Comparison of ENCODE assay signal across 20 cellular contexts in the genomic region with DNA sequence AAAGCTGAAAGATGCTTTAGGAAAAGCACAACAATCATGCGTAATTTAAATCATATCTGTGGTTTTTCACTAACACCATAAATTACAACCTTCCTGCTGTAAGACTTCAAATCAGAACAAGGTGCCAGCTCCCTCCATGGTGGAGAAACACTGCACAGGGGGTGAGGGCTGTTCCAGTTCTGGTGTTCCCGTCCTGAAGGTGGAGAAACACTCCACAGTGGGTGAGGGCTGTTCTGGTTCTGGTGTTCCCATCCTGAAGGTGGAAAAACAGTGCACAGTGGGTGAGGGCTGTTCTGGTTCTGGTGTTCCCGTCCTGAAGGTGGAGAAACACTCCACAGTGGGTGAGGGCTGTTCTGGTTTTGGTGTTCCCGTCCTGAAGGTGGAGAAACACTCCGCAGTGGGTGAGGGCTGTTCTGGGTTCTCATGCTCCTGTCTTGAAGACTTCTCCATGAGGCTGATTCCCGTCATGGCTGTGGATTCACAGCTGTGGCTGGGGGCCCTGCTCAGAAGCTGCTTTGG. TPM values are rescaled to one million over a fixed set of nuclear protein-coding genes. Genes with fewer than 3 reads are reported as not detected.
"Had no signal": no experiment of that assay in that cellular context is flagged by ENCODE, and none has a peak within 500 bp of the region (broad histone marks: within the 10 kb centered on the region; RNA-seq: fewer than 3 reads in every experiment).

No MANE protein-coding gene starts in this region.

- DNase-seq: activated CD4-positive, alpha-beta T cell treated with anti-CD3 and anti-CD28 coated beads, Interleukin-2, amount 50 U/mL, for 48 hours; activated CD4-positive, CD25-positive, alpha-beta regulatory T cell treated with anti-CD3 and anti-CD28 coated beads, Interleukin-2, amount 50 U/mL, for 72 hours; activated gamma-delta T cell treated with Interleukin-2 at 50 U/mL for 16 hours; activated naive CD8-positive, alpha-beta T cell treated with anti-CD3 and anti-CD28 coated beads for 36 hours; activated T-cell treated with anti-CD3 and anti-CD28 coated beads, Interleukin-2, amount 50 U/mL, for 24 hours; amygdala; body of pancreas; cerebellar nuclear complex; effector CD8-positive, alpha-beta T cell; foreskin keratinocyte; immature natural killer cell; mesendoderm; psoas muscle; stimulated activated naive CD8-positive, alpha-beta T cell treated with anti-CD3 and anti-CD28 coated beads, Interleukin-15, Interleukin-2, amounts not matched to agents 100 U/mL and 50 U/mL, for 24 hours; T-cell; T-helper 9 cell; upper lobe of right lung had no signal

- H3K27ac Mint-ChIP-seq: activated naive CD8-positive, alpha-beta T cell treated with anti-CD3 and anti-CD28 coated beads for 36 hours; activated T-cell treated with anti-CD3 and anti-CD28 coated beads, Interleukin-2, amount 50 U/mL, for 24 hours; immature natural killer cell; natural killer cell treated with Interleukin-12 subunit alpha and Interleukin-12 subunit beta and Interleukin-15 and Interleukin-18, amount 100 ng/mL, for 72 hours; T-cell had no signal

- H3K4me3 Mint-ChIP-seq: activated naive CD8-positive, alpha-beta T cell treated with anti-CD3 and anti-CD28 coated beads for 36 hours; activated T-cell treated with anti-CD3 and anti-CD28 coated beads, Interleukin-2, amount 50 U/mL, for 24 hours; immature natural killer cell; natural killer cell treated with Interleukin-12 subunit alpha and Interleukin-12 subunit beta and Interleukin-15 and Interleukin-18, amount 100 ng/mL, for 72 hours; T-cell had no signal

- H3K36me3 ChIP-seq: upper lobe of right lung had no signal

- H3K4me3 ChIP-seq: body of pancreas, psoas muscle, upper lobe of right lung had no signal

- H3K36me3 Mint-ChIP-seq: activated naive CD8-positive, alpha-beta T cell treated with anti-CD3 and anti-CD28 coated beads for 36 hours; immature natural killer cell; natural killer cell treated with Interleukin-12 subunit alpha and Interleukin-12 subunit beta and Interleukin-15 and Interleukin-18, amount 100 ng/mL, for 72 hours; T-cell had no signal

- H3K9me3 ChIP-seq: body of pancreas, psoas muscle, upper lobe of right lung had no signal

- H3K9me3 Mint-ChIP-seq: activated naive CD8-positive, alpha-beta T cell treated with anti-CD3 and anti-CD28 coated beads for 36 hours; activated T-cell treated with anti-CD3 and anti-CD28 coated beads, Interleukin-2, amount 50 U/mL, for 24 hours; immature natural killer cell; natural killer cell treated with Interleukin-12 subunit alpha and Interleukin-12 subunit beta and Interleukin-15 and Interleukin-18, amount 100 ng/mL, for 72 hours; T-cell had no signal

- H3K27ac ChIP-seq: body of pancreas, foreskin keratinocyte, psoas muscle, upper lobe of right lung had no signal

- ATAC-seq: body of pancreas; foreskin keratinocyte; natural killer cell treated with Interleukin-12 subunit alpha and Interleukin-12 subunit beta and Interleukin-15 and Interleukin-18, amount 100 ng/mL, for 72 hours; psoas muscle; sciatic nerve; stimulated activated naive CD8-positive, alpha-beta T cell treated with anti-CD3 and anti-CD28 coated beads, Interleukin-15, Interleukin-2, amounts not matched to agents 100 U/mL and 50 U/mL, for 24 hours; T-cell; upper lobe of right lung had no signal

- H3K4me1 ChIP-seq: body of pancreas, foreskin keratinocyte, psoas muscle, upper lobe of right lung had no signal

- H3K4me1 Mint-ChIP-seq: activated naive CD8-positive, alpha-beta T cell treated with anti-CD3 and anti-CD28 coated beads for 36 hours; immature natural killer cell; T-cell had no signal

- H3K27me3 ChIP-seq: body of pancreas had no signal

RNA-seq across cellular contexts. Expression of gene PLEKHG4B, which starts 12.9 kb away (rescaled TPM):
- total RNA-seq: endothelial cell of umbilical vein; foreskin keratinocyte; natural killer cell treated with Interleukin-12 subunit alpha and Interleukin-12 subunit beta and Interleukin-15 and Interleukin-18, amount 100 ng/mL, for 72 hours; psoas muscle had no signal
